8 cellular contexts compared by ENCODE assay signal in genomic region chr1:32724678-32725594, GRCh38.
DNase-seq lines count a peak whose midpoint lies in the region; ATAC-seq and TF ChIP-seq lines count a peak whose summit lies in the region.

No MANE protein-coding gene starts in this region.

- H2AFZ ChIP-seq in parathyroid adenoma: peak overlapping the region; percentile 48

- ATAC-seq in HG03135 (IDR thresholded peaks at IDR 0.05; ENCODE audit: unreplicated experiment) (no peak), HG03095 (IDR thresholded peaks at IDR 0.05; ENCODE audit: unreplicated experiment) (no peak)

- peak; percentile 84 for DNase-seq in AG09309 (ENCODE audit: low read depth)
- peak; percentile 60 for DNase-seq in HK-2 (ENCODE audit: unreplicated experiment)
- peak; percentile 24 to 77 for DNase-seq in SW 1271 (lab: John Stamatoyannopoulos, UW)
- peak; percentile 95 for DNase-seq in erythroblast (lab: John Stamatoyannopoulos, UW)
- no peak for DNase-seq in NCI-H1930 (lab: John Stamatoyannopoulos, UW)

- no peak overlapping the region for H3K9ac ChIP-seq in parathyroid adenoma

- H3K4me3 ChIP-seq in AG09309 (ENCODE audit: control insufficient read depth, low read depth, low read length) (no peak overlapping the region), parathyroid adenoma (ENCODE audit: low read depth, low read length) (no peak overlapping the region)

- no peaks in the 10 kb centered on the region for H3K27me3 ChIP-seq in parathyroid adenoma (ENCODE audit: control insufficient read depth, insufficient read depth, low read length)

- TF ChIP-seq CTCF in AG09309 (IDR thresholded peaks at IDR 0.05; ENCODE audit: control insufficient read depth, insufficient read depth, low read depth, low read length, missing control alignments) (no peak), parathyroid adenoma (IDR thresholded peaks at IDR 0.05) (no peak)

- H3K79me2 ChIP-seq in parathyroid adenoma: no peaks in the 10 kb centered on the region

- no peak overlapping the region for H3K4me2 ChIP-seq in parathyroid adenoma (ENCODE audit: low read length)

- no peaks in the 10 kb centered on the region for H3K9me3 ChIP-seq in parathyroid adenoma (ENCODE audit: control insufficient read depth, low read length)

- peak; percentile 62 for TF ChIP-seq POLR2A in erythroblast (IDR thresholded peaks at IDR 0.05; ENCODE audit: low read length)

- no peak overlapping the region for H3K27ac ChIP-seq in parathyroid adenoma

- H3K36me3 ChIP-seq in parathyroid adenoma (ENCODE audit: control insufficient read depth, insufficient read depth, low read length): no peaks in the 10 kb centered on the region

- H3K4me1 ChIP-seq in parathyroid adenoma: no peaks in the 10 kb centered on the region

Comparison
In these comparisons a context has a peak if more than half of its experiments do, and no peak if none do; other contexts are left out.
1. DNase-seq: peak in AG09309 (single experiment), HK-2 (single experiment), SW 1271 (2 of 2) and erythroblast (2 of 2); none in NCI-H1930 (0 of 2).